In the genomic region with DNA sequence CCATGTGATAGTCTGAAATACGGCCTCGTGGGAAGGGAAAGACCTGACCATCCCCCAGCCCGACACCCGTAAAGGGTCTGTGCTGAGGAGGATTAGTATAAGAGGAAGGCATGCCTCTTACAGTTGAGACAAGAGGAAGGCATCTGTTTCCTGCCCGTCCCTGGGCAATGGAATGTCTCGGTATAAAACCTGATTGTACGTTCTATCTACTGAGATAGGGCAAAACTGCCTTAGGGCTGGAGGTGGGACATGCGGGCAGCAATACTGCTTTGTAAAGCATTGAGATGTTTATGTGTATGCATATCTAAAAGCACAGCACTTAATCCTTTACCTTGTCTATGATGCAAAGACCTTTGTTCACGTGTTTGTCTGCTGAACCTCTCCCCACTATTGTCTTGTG, we compare ENCODE assay signal across 3 cellular contexts. TPM values are rescaled to one million over a fixed set of nuclear protein-coding genes. Genes with fewer than 3 reads are reported as not detected.
"Had no signal": no experiment of that assay in that cellular context is flagged by ENCODE, and none has a peak within 500 bp of the region (broad histone marks: within the 10 kb centered on the region; RNA-seq: fewer than 3 reads in every experiment).

No MANE protein-coding gene starts in this region.

RNA-seq across cellular contexts. Expression of gene SCGB1D1, which starts 5.0 kb away (rescaled TPM):
- polyA plus RNA-seq: GM23248, GM23338, H1 had no signal

RNA-seq across cellular contexts. Expression of gene SCGB2A1, which starts 13.5 kb away (rescaled TPM):
- polyA plus RNA-seq: GM23248, GM23338, H1 had no signal

RNA-seq across cellular contexts. Expression of gene SCGB1D2, which starts 47.0 kb away (rescaled TPM):
- polyA plus RNA-seq: GM23248, GM23338, H1 had no signal
